ENCODE assay signal across 1 cellular context in genomic region chr22:26483439-26484359, GRCh38.
TF ChIP-seq lines count a peak whose summit lies in the region.

HPS4 (minus strand) TSS chr22:26483783; CDS start chr22:26481762, 2,021 bp downstream.
A gene with protein sequence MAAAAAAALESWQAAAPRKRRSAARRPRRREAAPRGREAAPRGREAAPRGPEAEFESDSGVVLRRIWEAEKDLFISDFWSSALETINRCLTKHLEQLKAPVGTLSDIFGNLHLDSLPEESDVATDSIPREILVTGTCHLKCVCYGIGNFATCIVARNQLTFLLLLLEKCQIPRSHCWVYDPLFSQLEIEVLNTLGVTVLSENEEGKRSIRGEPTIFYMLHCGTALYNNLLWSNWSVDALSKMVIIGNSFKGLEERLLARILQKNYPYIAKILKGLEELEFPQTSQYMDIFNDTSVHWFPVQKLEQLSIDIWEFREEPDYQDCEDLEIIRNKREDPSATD (plus strand): TSS chr22:26483877. CDS start chr22:26483891, 14 bp downstream.

TF ChIP-seq in HCT116, 20 proteins besides CTCF, POLR2A, EP300 and RAD21 (continued from another document):
- TF ChIP-seq, protein P1, sequence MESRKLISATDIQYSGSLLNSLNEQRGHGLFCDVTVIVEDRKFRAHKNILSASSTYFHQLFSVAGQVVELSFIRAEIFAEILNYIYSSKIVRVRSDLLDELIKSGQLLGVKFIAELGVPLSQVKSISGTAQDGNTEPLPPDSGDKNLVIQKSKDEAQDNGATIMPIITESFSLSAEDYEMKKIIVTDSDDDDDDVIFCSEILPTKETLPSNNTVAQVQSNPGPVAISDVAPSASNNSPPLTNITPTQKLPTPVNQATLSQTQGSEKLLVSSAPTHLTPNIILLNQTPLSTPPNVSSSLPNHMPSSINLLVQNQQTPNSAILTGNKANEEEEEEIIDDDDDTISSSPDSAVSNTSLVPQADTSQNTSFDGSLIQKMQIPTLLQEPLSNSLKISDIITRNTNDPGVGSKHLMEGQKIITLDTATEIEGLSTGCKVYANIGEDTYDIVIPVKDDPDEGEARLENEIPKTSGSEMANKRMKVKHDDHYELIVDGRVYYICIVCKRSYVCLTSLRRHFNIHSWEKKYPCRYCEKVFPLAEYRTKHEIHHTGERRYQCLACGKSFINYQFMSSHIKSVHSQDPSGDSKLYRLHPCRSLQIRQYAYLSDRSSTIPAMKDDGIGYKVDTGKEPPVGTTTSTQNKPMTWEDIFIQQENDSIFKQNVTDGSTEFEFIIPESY (IDR thresholded peaks at IDR 0.05; ENCODE audit: extremely low read depth, insufficient replicate concordance, low read length), result peak; percentile 35
- TF ChIP-seq EGR1 (IDR thresholded peaks at IDR 0.05; ENCODE audit: low read depth) (peak; percentile 35; the same call in 1 of the 2 replicates), SRF (IDR thresholded peaks at IDR 0.05; ENCODE audit: low read depth) (peak; percentile 93), SP1 (IDR thresholded peaks at IDR 0.05; ENCODE audit: low read depth) (peak; percentile 61; the same call in 1 of the 2 replicates), TCF7L2 (IDR thresholded peaks at IDR 0.05; ENCODE audit: borderline replicate concordance, extremely low read depth, insufficient read depth, insufficient read length) (peak; percentile 42), EZH2 (IDR thresholded peaks at IDR 0.05) (no peak)
